Comparison of ENCODE assay signal across 17 cellular contexts in genomic region chr14:37122288-37122687, GRCh38. TPM values are rescaled to one million over a fixed set of nuclear protein-coding genes. Genes with fewer than 3 reads are reported as not detected.
A peak's percentile ranks its signal among the peaks of the same experiment; 100 is the strongest.
DNase-seq lines count a peak whose midpoint lies in the region; ATAC-seq, FAIRE-seq and TF ChIP-seq lines count a peak whose summit lies in the region.
"Had no signal": no experiment of that assay in that cellular context is flagged by ENCODE, and none has a peak within 500 bp of the region (broad histone marks: within the 10 kb centered on the region; RNA-seq: fewer than 3 reads in every experiment).

No MANE protein-coding gene starts in this region.

- no peak for TF ChIP-seq EP300 in ovary (IDR thresholded peaks at IDR 0.05)

- H3K36me3 ChIP-seq in astrocyte (ENCODE audit: insufficient read depth, low read length) = no peaks in the 10 kb centered on the region
- H3K36me3 ChIP-seq in ovary = no peaks in the 10 kb centered on the region
- H3K36me3 ChIP-seq: colonic mucosa, suprapubic skin had no signal

- H3K4me3 Mint-ChIP-seq in HFFc6 (peak overlapping the region; percentile 38; the same call in 1 of the 2 replicates), astrocyte (ENCODE audit: unreplicated experiment) (no peak overlapping the region)
- H3K4me3 Mint-ChIP-seq: T-helper 1 cell treated with Interleukin-12 subunit alpha and Interleukin-12 subunit beta and Interleukin-4 antibody, amounts not matched to agents 30 μg/mL and 1 μg/mL, for 36 hours had no signal

- H3K27me3 ChIP-seq in astrocyte (ENCODE audit: insufficient read depth, low read length) (no peaks in the 10 kb centered on the region), ovary (no peaks in the 10 kb centered on the region)
- H3K27me3 ChIP-seq: colonic mucosa, suprapubic skin had no signal

- no peak for TF ChIP-seq POLR2A in ovary (IDR thresholded peaks at IDR 0.05)

- peak overlapping the region; percentile 26 for H3K4me2 ChIP-seq in astrocyte (ENCODE audit: low read length)

- H2AFZ ChIP-seq in astrocyte (ENCODE audit: low read depth, low read length) = no peak overlapping the region

- H3K4me1 ChIP-seq in astrocyte (ENCODE audit: insufficient read depth, low read length) (peaks cover 10% of the 10 kb centered on the region), ovary (ENCODE audit: insufficient read depth) (no peaks in the 10 kb centered on the region)
- H3K4me1 ChIP-seq: colonic mucosa, suprapubic skin had no signal

- H3K9me3 ChIP-seq in astrocyte (ENCODE audit: insufficient read depth, low read depth, low read length) (no peaks in the 10 kb centered on the region), ovary (no peaks in the 10 kb centered on the region)
- H3K9me3 ChIP-seq: colonic mucosa, suprapubic skin had no signal

- no peak for ATAC-seq in left ventricle myocardium superior

- no peaks in the 10 kb centered on the region for H3K79me2 ChIP-seq in astrocyte (ENCODE audit: insufficient read depth, low read length)

- intact Hi-C loops in ovary (cut with DNase I) (no loop called here), left ventricle myocardium superior (cut with micrococcal nuclease) (no loop called here)

- H4K20me1 ChIP-seq in astrocyte (ENCODE audit: insufficient read depth, low read length) = no peaks in the 10 kb centered on the region

- H3K27ac ChIP-seq in astrocyte (ENCODE audit: low read depth, low read length) (peak overlapping the region; percentile 11), caudate nucleus (ENCODE audit: low read depth, low read length) (no peak overlapping the region), ovary (no peak overlapping the region)
- H3K27ac ChIP-seq: colonic mucosa, suprapubic skin had no signal

- H3K9me3 Mint-ChIP-seq in HFFc6 (no peaks in the 10 kb centered on the region; the same call in 1 of the 2 replicates), astrocyte (ENCODE audit: unreplicated experiment) (no peaks in the 10 kb centered on the region)

- H3K27ac Mint-ChIP-seq in HFFc6 (peak overlapping the region; percentile 6; the same call in 1 of the 2 replicates), astrocyte (ENCODE audit: unreplicated experiment) (peak overlapping the region; percentile 88)
- H3K27ac Mint-ChIP-seq: T-helper 1 cell treated with Interleukin-12 subunit alpha and Interleukin-12 subunit beta and Interleukin-4 antibody, amounts not matched to agents 30 μg/mL and 1 μg/mL, for 36 hours had no signal

- H3K4me1 Mint-ChIP-seq in HFFc6 (ENCODE audit: low read depth) = peaks cover 54% of the 10 kb centered on the region
- H3K4me1 Mint-ChIP-seq in astrocyte (ENCODE audit: low read depth, unreplicated experiment) = peaks cover 19% of the 10 kb centered on the region

- DNase-seq in A172 (ENCODE audit: low spot score) = peak; percentile 80
- DNase-seq in HFFc6 = peak; percentile 44
- DNase-seq in astrocyte (ENCODE audit: low read depth) = peak; percentile 95
- DNase-seq in iris pigment epithelial cell (ENCODE audit: low read depth) = peak; percentile 82
- DNase-seq in effector CD4-positive, alpha-beta T cell = no peak
- DNase-seq in caudate nucleus (lab: John Stamatoyannopoulos, UW) = no peak
- DNase-seq in ovary = no peak
- DNase-seq in left ventricle myocardium superior = no peak
- DNase-seq: activated CD4-positive, alpha-beta T cell treated with anti-CD3 and anti-CD28 coated beads, Interleukin-2, amount 50 U/mL, for 48 hours; activated naive CD4-positive, alpha-beta T cell; colonic mucosa; hippocampal formation; NK-92 treated with Interleukin-12 subunit alpha and Interleukin-12 subunit beta, amount 100 ng/mL, for 24 hours had no signal

- H3K36me3 Mint-ChIP-seq in HFFc6 (ENCODE audit: low read depth) = no peaks in the 10 kb centered on the region
- no peaks in the 10 kb centered on the region for H3K36me3 Mint-ChIP-seq in astrocyte (ENCODE audit: low read depth, unreplicated experiment)

- WGBS in ovary, 3 donors = 50 to 67% (median 65%) methylated on average over 3 of the region's 3 CpGs

- H3K9ac ChIP-seq in astrocyte (ENCODE audit: low read length) = no peak overlapping the region

- FAIRE-seq in astrocyte (lab: Jason Lieb, UNC) = peak; percentile 91
- FAIRE-seq: G401.6 had no signal

- H3K4me3 ChIP-seq in astrocyte (ENCODE audit: insufficient read depth, low read depth, low read length) (no peak overlapping the region), ovary (no peak overlapping the region)
- H3K4me3 ChIP-seq: colonic mucosa, suprapubic skin had no signal

- H3K27me3 Mint-ChIP-seq in HFFc6 (ENCODE audit: insufficient read depth) (no peaks in the 10 kb centered on the region), astrocyte (ENCODE audit: low read depth, unreplicated experiment) (no peaks in the 10 kb centered on the region)

- TF ChIP-seq CTCF in HFFc6 (IDR thresholded peaks at IDR 0.05) = no peak
- TF ChIP-seq CTCF in astrocyte (IDR thresholded peaks at IDR 0.05; ENCODE audit: insufficient read depth, low read depth, low read length) = no peak
- no peak for TF ChIP-seq CTCF in ovary (IDR thresholded peaks at IDR 0.05)

RNA-seq across cellular contexts. Expression of gene SLC25A21, which starts 50.1 kb away (rescaled TPM):
- 0.22 TPM in 1 of 2 replicates, not detected in the other for total RNA-seq in A172 (2014; rRNA removed; shearing (Covaris generic))
- total RNA-seq in HFFc6 (2021; fragmentation: NEBNext Ultra II Directional; extraction: Animal tissue kit (Norgen Biotek cat#: 25700)) = 1 to 10 TPM in 1 of 6 experiments, under 1 TPM in 5; 0.33 to 1.1 (median 0.47) TPM
- total RNA-seq in astrocyte (1.5 and 2.8 TPM in 2 replicates), ovary (1 to 10 TPM in 5 of 7 donors, under 1 TPM in 1, not detected in 1; 0.57 to 1.6 (median 1.2) TPM), left ventricle myocardium superior (0.89 TPM)
- polyA plus RNA-seq in ovary = under 1 TPM; 0.75 to 0.90 TPM
- total RNA-seq: HT-29 had no signal

Comparison
In these comparisons a context has a peak if more than half of its experiments do, and no peak if none do; other contexts are left out.
1. DNase-seq: peak in A172 (single experiment), HFFc6 (single experiment), astrocyte (single experiment) and iris pigment epithelial cell (single experiment); none in effector CD4-positive, alpha-beta T cell (single experiment), caudate nucleus (0 of 61), ovary (0 of 5) and left ventricle myocardium superior (single experiment).